In genomic region chr2:112003585-112003984, GRCh38 we compare ENCODE assay signal across 21 cellular contexts.
"Had no signal": no experiment of that assay in that cellular context is flagged by ENCODE, and none has a peak within 500 bp of the region (broad histone marks: within the 10 kb centered on the region; RNA-seq: fewer than 3 reads in every experiment).

No MANE protein-coding gene starts in this region.

- H3K9me3 Mint-ChIP-seq: activated CD4-positive, alpha-beta T cell treated with anti-CD3 and anti-CD28 coated beads, Interleukin-2, amount 10 ng/mL, durations not matched to agents 7 days and 5 days; endodermal cell; nephron progenitor cell had no signal

- FAIRE-seq: islet of Langerhans, TTC549 had no signal

- H3K27me3 Mint-ChIP-seq: activated CD4-positive, alpha-beta T cell treated with anti-CD3 and anti-CD28 coated beads, Interleukin-2, amount 10 ng/mL, durations not matched to agents 7 days and 5 days; activated naive CD8-positive, alpha-beta T cell; activated T-helper 17 cell treated with anti-CD3 and anti-CD28 coated beads, Interleukin-2, amount 50 U/mL, for 72 hours had no signal

- DNase-seq: activated CD4-positive, alpha-beta T cell treated with anti-CD3 and anti-CD28 coated beads, Interleukin-2, amount 10 ng/mL, durations not matched to agents 7 days and 5 days; activated CD4-positive, CD25-positive, alpha-beta regulatory T cell treated with anti-CD3 and anti-CD28 coated beads, Interleukin-2, amount 50 U/mL, for 72 hours; activated CD8-positive, alpha-beta T cell treated with anti-CD3 and anti-CD28 coated beads, Interleukin-2, amount 10 ng/mL, durations not matched to agents 7 days and 5 days; brain microvascular endothelial cell; colonic mucosa; endodermal cell; mesenchymal stem cell; nephron progenitor cell; small intestine; stimulated activated CD4-positive, alpha-beta T cell treated with anti-CD3 and anti-CD28 coated beads, Interleukin-15, amount 100 ng/mL, for 24 hours; stimulated activated naive CD8-positive, alpha-beta T cell treated with anti-CD3 and anti-CD28 coated beads, Interleukin-15, Interleukin-2, amounts not matched to agents 100 U/mL and 50 U/mL, for 24 hours; T-helper 1 cell; WERI-Rb-1 had no signal

- H3K27ac Mint-ChIP-seq: activated CD4-positive, alpha-beta T cell treated with anti-CD3 and anti-CD28 coated beads, Interleukin-2, amount 10 ng/mL, durations not matched to agents 7 days and 5 days; activated CD8-positive, alpha-beta T cell treated with anti-CD3 and anti-CD28 coated beads, Interleukin-2, amount 10 ng/mL, durations not matched to agents 7 days and 5 days; activated naive CD8-positive, alpha-beta T cell; activated T-helper 17 cell treated with anti-CD3 and anti-CD28 coated beads, Interleukin-2, amount 50 U/mL, for 72 hours; endodermal cell; nephron progenitor cell had no signal

- H3K4me3 ChIP-seq: adrenal gland, ascending aorta, colonic mucosa, gastroesophageal sphincter, mucosa of descending colon had no signal

- H3K4me1 Mint-ChIP-seq: activated T-helper 17 cell treated with anti-CD3 and anti-CD28 coated beads, Interleukin-2, amount 50 U/mL, for 72 hours; endodermal cell had no signal

- H3K4me3 Mint-ChIP-seq: activated CD4-positive, alpha-beta T cell treated with anti-CD3 and anti-CD28 coated beads, Interleukin-2, amount 10 ng/mL, durations not matched to agents 7 days and 5 days; activated CD8-positive, alpha-beta T cell treated with anti-CD3 and anti-CD28 coated beads, Interleukin-2, amount 10 ng/mL, durations not matched to agents 7 days and 5 days; activated naive CD8-positive, alpha-beta T cell; activated T-helper 17 cell treated with anti-CD3 and anti-CD28 coated beads, Interleukin-2, amount 50 U/mL, for 72 hours; endodermal cell; nephron progenitor cell had no signal

- H3K36me3 Mint-ChIP-seq: activated naive CD8-positive, alpha-beta T cell had no signal
